ENCODE assay signal across 8 cellular contexts in the genomic region with DNA sequence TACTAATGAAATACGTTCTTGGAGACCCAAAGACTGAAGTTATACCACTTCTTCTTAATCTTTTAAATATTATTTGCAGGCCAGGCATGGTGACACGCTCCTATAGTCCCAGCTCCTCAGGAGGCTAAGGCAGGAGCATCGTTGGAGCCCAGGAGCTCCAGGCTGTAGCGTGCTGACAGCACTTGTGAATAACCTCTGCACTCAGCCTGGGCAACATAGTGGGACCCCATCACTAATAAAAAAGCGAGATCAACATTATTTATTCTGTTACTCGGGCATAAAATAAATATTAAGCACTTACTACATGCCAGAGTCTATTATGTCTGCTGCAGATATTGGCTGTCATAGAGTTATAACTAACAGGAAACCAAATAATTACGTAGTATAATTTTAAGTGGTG. TPM values are rescaled to one million over a fixed set of nuclear protein-coding genes. Genes with fewer than 3 reads are reported as not detected.
A peak's percentile ranks its signal among the peaks of the same experiment; 100 is the strongest.
DNase-seq lines count a peak whose midpoint lies in the region; ATAC-seq, FAIRE-seq and TF ChIP-seq lines count a peak whose summit lies in the region.

No MANE protein-coding gene starts in this region.

- H3K4me3 ChIP-seq in astrocyte of the cerebellum (ENCODE audit: low read depth, low read length) (peak overlapping the region; percentile 98), lower lobe of right lung (peak overlapping the region; percentile 95)

- H3K4me1 ChIP-seq in lower lobe of right lung: peaks cover 33% of the 10 kb centered on the region

- H3K4me3 Mint-ChIP-seq in activated T-cell treated with anti-CD3 and anti-CD28 coated beads, Interleukin-2, amount 50 U/mL, for 72 hours: peak overlapping the region; percentile 98 to 100
- peak overlapping the region; percentile 98 for H3K4me3 Mint-ChIP-seq in type B pancreatic cell

- H3K27ac Mint-ChIP-seq in activated T-cell treated with anti-CD3 and anti-CD28 coated beads, Interleukin-2, amount 50 U/mL, for 72 hours: peak overlapping the region; percentile 97
- peak overlapping the region; percentile 87 for H3K27ac Mint-ChIP-seq in type B pancreatic cell

- no peak for ATAC-seq in activated T-cell treated with anti-CD3 and anti-CD28 coated beads, Interleukin-2, amount 50 U/mL, for 72 hours (replicated peaks in 1 of 2)
- ATAC-seq in lower lobe of right lung: no peak

- no peaks in the 10 kb centered on the region for H3K27me3 ChIP-seq in lower lobe of right lung (ENCODE audit: low read depth)

- FAIRE-seq in D721Med (lab: Jason Lieb, UNC): no peak

- H3K4me1 Mint-ChIP-seq in activated T-cell treated with anti-CD3 and anti-CD28 coated beads, Interleukin-2, amount 50 U/mL, for 72 hours (ENCODE audit: low read depth): peaks cover 48% of the 10 kb centered on the region
- peaks cover 31% of the 10 kb centered on the region for H3K4me1 Mint-ChIP-seq in type B pancreatic cell (ENCODE audit: unreplicated experiment)

- no peaks in the 10 kb centered on the region for H3K27me3 Mint-ChIP-seq in activated T-cell treated with anti-CD3 and anti-CD28 coated beads, Interleukin-2, amount 50 U/mL, for 72 hours (ENCODE audit: low read depth)
- H3K27me3 Mint-ChIP-seq in type B pancreatic cell: no peaks in the 10 kb centered on the region

- peaks cover 10 to 19% of the 10 kb centered on the region in 2 donors for H3K36me3 Mint-ChIP-seq in activated T-cell treated with anti-CD3 and anti-CD28 coated beads, Interleukin-2, amount 50 U/mL, for 72 hours (ENCODE audit: insufficient read depth in 2 of 2)
- peaks cover 18% of the 10 kb centered on the region for H3K36me3 Mint-ChIP-seq in type B pancreatic cell

- H3K36me3 ChIP-seq in lower lobe of right lung: peaks cover 5% of the 10 kb centered on the region

- no peaks in the 10 kb centered on the region for H3K9me3 ChIP-seq in lower lobe of right lung

- intact Hi-C loops in lower lobe of right lung (cut with DNase I): no loop called here

- in situ Hi-C loops in astrocyte of the cerebellum (cut with HindIII; ENCODE audit: low sequenced_read_pairs): no loop called here

- TF ChIP-seq CTCF in astrocyte of the cerebellum (IDR thresholded peaks at IDR 0.05; ENCODE audit: low read depth, low read length, missing control alignments): no peak
- no peak for TF ChIP-seq CTCF in lower lobe of right lung (IDR thresholded peaks at IDR 0.05)
- TF ChIP-seq CTCF in type B pancreatic cell (conservative IDR thresholded peaks at IDR 0.05): no peak
- no peak for TF ChIP-seq CTCF in D721Med (IDR thresholded peaks at IDR 0.05; ENCODE audit: insufficient read depth, missing control alignments)

- H3K27ac ChIP-seq in lower lobe of right lung: peak overlapping the region; percentile 93

- DNase-seq in activated T-cell treated with anti-CD3 and anti-CD28 coated beads, Interleukin-2, amount 50 U/mL, for 72 hours: no peak
- DNase-seq in activated T-cell treated with anti-CD3 and anti-CD28 coated beads, Interleukin-2, amount 50 U/mL, for 1 hour: no peak
- DNase-seq in astrocyte of the cerebellum (ENCODE audit: low read depth): no peak
- no peak for DNase-seq in lower lobe of right lung
- no peak for DNase-seq in type B pancreatic cell (ENCODE audit: extremely low spot score, unreplicated experiment)
- no peak for DNase-seq in stimulated activated CD8-positive, alpha-beta memory T cell treated with anti-CD3 and anti-CD28 coated beads, Interleukin-4, amount 100 ng/mL, for 48 hours
- DNase-seq in glomerular visceral epithelial cell (ENCODE audit: extremely low spot score): no peak
- DNase-seq in D721Med (ENCODE audit: insufficient read length, low spot score): no peak

- H3K9me3 Mint-ChIP-seq in activated T-cell treated with anti-CD3 and anti-CD28 coated beads, Interleukin-2, amount 50 U/mL, for 72 hours: no peaks in the 10 kb centered on the region
- H3K9me3 Mint-ChIP-seq in type B pancreatic cell: no peaks in the 10 kb centered on the region

RNA-seq across cellular contexts. Expression of a gene that starts 0.7 kb away (rescaled TPM):
- 10 to 100 TPM; 38.2 to 39.2 TPM for total RNA-seq in activated T-cell treated with anti-CD3 and anti-CD28 coated beads, Interleukin-2, amount 50 U/mL, for 72 hours
- total RNA-seq in lower lobe of right lung: 30.8 TPM
- total RNA-seq in type B pancreatic cell (ENCODE audit: low replicate concordance): 49.8 and 53.3 TPM in 2 replicates

RNA-seq across cellular contexts. Expression of a gene that starts 41.9 kb away (rescaled TPM):
- 10 to 100 TPM; 36.2 to 44.8 TPM for total RNA-seq in activated T-cell treated with anti-CD3 and anti-CD28 coated beads, Interleukin-2, amount 50 U/mL, for 72 hours
- total RNA-seq in lower lobe of right lung (50.2 TPM), type B pancreatic cell (ENCODE audit: low replicate concordance) (25.6 and 29.9 TPM in 2 replicates)

RNA-seq across cellular contexts. Expression of a gene that starts 42.1 kb away (rescaled TPM):
- total RNA-seq in activated T-cell treated with anti-CD3 and anti-CD28 coated beads, Interleukin-2, amount 50 U/mL, for 72 hours: 100 to 1,000 TPM; 284 to 353 TPM
- total RNA-seq in lower lobe of right lung (83.2 TPM), type B pancreatic cell (ENCODE audit: low replicate concordance) (126 and 143 TPM in 2 replicates)
